Comparison of ENCODE assay signal across 13 cellular contexts in the genomic region with DNA sequence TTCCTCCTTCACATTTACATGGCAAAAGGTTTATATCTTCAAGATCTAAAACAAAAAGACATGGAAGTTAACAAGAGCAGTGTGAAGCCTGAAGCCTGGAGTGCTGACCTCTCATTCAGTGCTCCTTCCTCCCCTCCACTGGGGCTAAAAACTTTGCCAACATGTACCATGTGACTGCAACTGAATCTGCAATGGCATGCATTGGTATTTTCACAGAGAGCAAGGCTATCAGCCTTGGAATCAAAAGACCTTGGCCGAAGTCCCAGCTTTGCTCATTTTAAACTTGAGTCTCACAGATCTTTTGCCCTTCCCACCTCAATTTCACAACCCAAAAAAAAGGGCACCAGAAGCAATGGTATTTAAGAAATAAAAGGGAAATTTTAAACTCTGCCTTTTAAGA.
A peak's percentile ranks its signal among the peaks of the same experiment; 100 is the strongest.
DNase-seq lines count a peak whose midpoint lies in the region; ATAC-seq lines count a peak whose summit lies in the region.
"Had no signal": no experiment of that assay in that cellular context is flagged by ENCODE, and none has a peak within 500 bp of the region (broad histone marks: within the 10 kb centered on the region; RNA-seq: fewer than 3 reads in every experiment).

No MANE protein-coding gene starts in this region.

- no peak overlapping the region for H3K27ac ChIP-seq in epithelial cell of prostate
- H3K27ac ChIP-seq: C4-2B had no signal

- peak; percentile 20 for DNase-seq in AG08396 (ENCODE audit: low spot score)
- DNase-seq in M059J (ENCODE audit: low read depth) = peak; percentile 36
- DNase-seq in epithelial cell of prostate (ENCODE audit: low read depth, low spot score) = peak; percentile 5
- peak; percentile 66 for DNase-seq in mucosa of gallbladder (ENCODE audit: low spot score)
- DNase-seq in UCSD-AML1 (lab: John Stamatoyannopoulos, UW; ENCODE audit: unreplicated experiment) = no peak
- DNase-seq in superior temporal gyrus (ENCODE audit: extremely low spot score) = no peak
- DNase-seq in stimulated activated CD8-positive, alpha-beta memory T cell treated with anti-CD3 and anti-CD28 coated beads, Interleukin-4, amount 100 ng/mL, for 48 hours = no peak
- DNase-seq: activated CD4-positive, alpha-beta T cell treated with anti-CD3 and anti-CD28 coated beads for 4 hours; activated naive CD4-positive, alpha-beta T cell; NCI-H2029; stimulated activated CD4-positive, alpha-beta T cell treated with anti-CD3 and anti-CD28 coated beads, Interleukin-4, amount 100 ng/mL, for 1 hour had no signal

- ATAC-seq in GM19397 (IDR thresholded peaks at IDR 0.05; ENCODE audit: unreplicated experiment) = no peak

Comparison
In these comparisons a context has a peak if more than half of its experiments do, and no peak if none do; other contexts are left out.
1. DNase-seq: peak in AG08396 (single experiment), M059J (single experiment), epithelial cell of prostate (single experiment) and mucosa of gallbladder (single experiment); none in UCSD-AML1 (single experiment), superior temporal gyrus (single experiment) and stimulated activated CD8-positive, alpha-beta memory T cell treated with anti-CD3 and anti-CD28 coated beads, Interleukin-4, amount 100 ng/mL, for 48 hours (single experiment).